ENCODE assay signal across 17 cellular contexts in the genomic region with DNA sequence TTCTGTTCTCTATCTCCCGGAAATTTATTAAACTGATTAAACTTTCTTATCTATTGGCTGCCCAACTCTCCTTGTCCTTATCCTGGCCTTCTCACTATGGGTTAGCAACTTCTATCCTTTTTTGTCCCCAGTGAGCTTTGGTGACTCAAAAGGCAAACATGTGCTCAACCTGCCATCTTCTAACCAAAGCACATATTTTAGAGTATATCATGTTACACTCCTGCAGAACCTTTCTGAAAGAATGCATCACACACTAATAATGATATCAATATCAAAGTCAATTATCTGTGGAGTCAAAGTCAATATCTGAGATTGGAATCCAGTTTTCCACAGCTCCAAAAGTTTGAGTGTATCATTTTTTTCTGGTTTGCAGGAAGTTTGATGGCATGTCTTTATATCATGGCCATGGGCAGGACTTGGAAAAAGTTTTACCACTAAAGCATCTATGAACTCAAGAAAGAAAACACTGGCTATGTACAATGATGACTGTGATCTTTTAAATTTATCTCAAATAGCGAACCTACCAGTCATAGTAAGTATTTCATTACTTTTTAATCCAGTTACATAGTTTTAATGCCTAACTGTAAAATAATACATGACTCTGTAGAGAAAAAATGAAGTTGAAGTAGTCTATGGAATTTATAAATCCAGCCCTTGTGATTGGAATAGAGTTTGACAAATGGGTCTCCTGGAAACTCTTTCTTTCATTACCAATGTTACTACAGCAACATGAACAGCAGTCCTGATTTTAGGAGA.
DNase-seq lines count a peak whose midpoint lies in the region; ATAC-seq, FAIRE-seq and TF ChIP-seq lines count a peak whose summit lies in the region.
"Had no signal": no experiment of that assay in that cellular context is flagged by ENCODE, and none has a peak within 500 bp of the region (broad histone marks: within the 10 kb centered on the region; RNA-seq: fewer than 3 reads in every experiment).

No MANE protein-coding gene starts in this region.

- no peak overlapping the region for H3K9ac ChIP-seq in mesenchymal stem cell (ENCODE audit: low read length)

- no peaks in the 10 kb centered on the region for H3K79me1 ChIP-seq in mesenchymal stem cell (replicated peaks; ENCODE audit: low read length, poor library complexity, severe bottlenecking)

- H3K9me3 ChIP-seq in MG63 (no peaks in the 10 kb centered on the region), mesenchymal stem cell (ENCODE audit: control insufficient read depth, low read length) (no peaks in the 10 kb centered on the region), upper lobe of left lung (no peaks in the 10 kb centered on the region)
- H3K9me3 ChIP-seq: ovary had no signal

- no peak overlapping the region for H2BK12ac ChIP-seq in mesenchymal stem cell (ENCODE audit: low read length in 2 of 2)

- H3K4me1 ChIP-seq in mesenchymal stem cell (ENCODE audit: control insufficient read depth, insufficient read depth, low read depth, low read length) (peaks cover 12% of the 10 kb centered on the region), upper lobe of left lung (no peaks in the 10 kb centered on the region)

- no peak overlapping the region for H2BK120ac ChIP-seq in mesenchymal stem cell (ENCODE audit: low read depth, low read length)

- H3K18ac ChIP-seq in mesenchymal stem cell (ENCODE audit: low read depth in 1 of 2, low read length in 2 of 2) = no peak overlapping the region

- H3K14ac ChIP-seq in mesenchymal stem cell (ENCODE audit: low read length in 2 of 2) = no peak overlapping the region

- H3K4me3 ChIP-seq in MG63 (no peak overlapping the region), cardiac fibroblast (replicated peaks in 1 of 2; ENCODE audit: low read depth in 2 of 2, low read length in 2 of 2) (no peak overlapping the region), mesenchymal stem cell (ENCODE audit: insufficient read depth in 1 of 2, low read depth in 1 of 2, low read length in 2 of 2) (no peak overlapping the region), upper lobe of left lung (no peak overlapping the region)
- H3K4me3 ChIP-seq: ovary had no signal

- no peak for TF ChIP-seq POLR2A in upper lobe of left lung (IDR thresholded peaks at IDR 0.05)

- H3K27ac ChIP-seq in mesenchymal stem cell (ENCODE audit: low read length, poor library complexity, severe bottlenecking) (peak overlapping the region; percentile 98), upper lobe of left lung (no peak overlapping the region)
- H3K27ac ChIP-seq: ovary had no signal

- no peak overlapping the region for H4K91ac ChIP-seq in mesenchymal stem cell (ENCODE audit: low read length)

- FAIRE-seq in GM19239 (lab: Jason Lieb, UNC) = no peak

- peak; percentile 42 for DNase-seq in AG20443 (ENCODE audit: low spot score)
- peak; percentile 15 for DNase-seq in MG63
- peak; percentile 31 to 80 for DNase-seq in cardiac fibroblast (ENCODE audit: low read depth in 2 of 2)
- DNase-seq in mesenchymal stem cell = no peak
- DNase-seq in upper lobe of left lung = no peak
- DNase-seq in GM19239 (ENCODE audit: insufficient read length, low spot score) = no peak
- no peak for DNase-seq in GM13976 (ENCODE audit: low spot score)
- DNase-seq: activated B cell treated with CpG ODN at 0.5 μM for 24 hours; activated CD8-positive, alpha-beta T cell treated with anti-CD3 and anti-CD28 coated beads, Interleukin-2, amount 10 ng/mL, durations not matched to agents 7 days and 5 days; activated naive CD8-positive, alpha-beta T cell treated with anti-CD3 and anti-CD28 coated beads, Interleukin-2, amount 10 ng/mL, durations not matched to agents 7 days and 5 days; cerebellar nuclear complex; endodermal cell; NCI-H1436; NK-92 treated with Interleukin-12 subunit alpha and Interleukin-12 subunit beta, amount 100 ng/mL, for 24 hours; ovary; substantia nigra had no signal

- no peak overlapping the region for H3K4me2 ChIP-seq in mesenchymal stem cell (ENCODE audit: low read length, poor library complexity, severe bottlenecking)

- no peak overlapping the region for H3K23ac ChIP-seq in mesenchymal stem cell (ENCODE audit: low read length in 2 of 2)

- no peak overlapping the region for H2AK5ac ChIP-seq in mesenchymal stem cell (ENCODE audit: low read length, severe bottlenecking)

- H2BK5ac ChIP-seq in mesenchymal stem cell (ENCODE audit: low read depth, low read length, poor library complexity, severe bottlenecking) = peak overlapping the region; percentile 14

- in situ Hi-C loops in GM13976 (cut with MboI; ENCODE audit: low sequenced_read_pairs, unreplicated experiment) = no loop called here

- no peak for TF ChIP-seq EP300 in upper lobe of left lung (IDR thresholded peaks at IDR 0.05)

- no peak overlapping the region for H2BK15ac ChIP-seq in mesenchymal stem cell (ENCODE audit: low read depth, poor library complexity, severe bottlenecking)

- H4K8ac ChIP-seq in mesenchymal stem cell (ENCODE audit: low read length) = no peak overlapping the region

- no peaks in the 10 kb centered on the region for H3K36me3 ChIP-seq in MG63
- no peaks in the 10 kb centered on the region for H3K36me3 ChIP-seq in mesenchymal stem cell (ENCODE audit: control insufficient read depth in 1 of 2, insufficient read depth in 2 of 2, low read depth in 1 of 2, low read length in 2 of 2)
- H3K36me3 ChIP-seq in upper lobe of left lung = no peaks in the 10 kb centered on the region
- H3K36me3 ChIP-seq: ovary had no signal

- ATAC-seq in HG02938 (IDR thresholded peaks at IDR 0.05; ENCODE audit: unreplicated experiment) = no peak
- no peak for ATAC-seq in upper lobe of left lung (ENCODE audit: low FRiP score in 2 of 2)
- ATAC-seq: activated CD8-positive, alpha-beta T cell treated with anti-CD3 and anti-CD28 coated beads, Interleukin-2, amount 10 ng/mL, durations not matched to agents 7 days and 5 days had no signal

- TF ChIP-seq CTCF in cardiac fibroblast (IDR thresholded peaks at IDR 0.05; ENCODE audit: low read depth, low read length) = no peak
- no peak for TF ChIP-seq CTCF in upper lobe of left lung (IDR thresholded peaks at IDR 0.05)
- TF ChIP-seq CTCF in GM13976 (IDR thresholded peaks at IDR 0.05; ENCODE audit: borderline replicate concordance, control extremely low read depth, extremely low read depth, insufficient read depth, missing control alignments) = no peak

- no peaks in the 10 kb centered on the region for H3K27me3 ChIP-seq in MG63
- H3K27me3 ChIP-seq in mesenchymal stem cell (ENCODE audit: control insufficient read depth in 1 of 2, insufficient read depth in 1 of 2, low read length in 2 of 2) = no peaks in the 10 kb centered on the region
- no peaks in the 10 kb centered on the region for H3K27me3 ChIP-seq in upper lobe of left lung
- H3K27me3 ChIP-seq: ovary had no signal

- no peak overlapping the region for H2AFZ ChIP-seq in mesenchymal stem cell (ENCODE audit: low read depth, low read length)

- H3K4ac ChIP-seq in mesenchymal stem cell (ENCODE audit: low read depth in 1 of 2, low read length in 2 of 2) = no peak overlapping the region

- WGBS in mesenchymal stem cell = 98% methylated on average over 1 of the region's 2 CpGs
- 77 to 79% methylated on average over 2 of the region's 2 CpGs for WGBS in upper lobe of left lung, 2 donors

Comparison
In these comparisons a context has a peak if more than half of its experiments do, and no peak if none do; other contexts are left out.
1. DNase-seq: peak in AG20443 (single experiment), MG63 (single experiment) and cardiac fibroblast (2 of 2); none in mesenchymal stem cell (single experiment), upper lobe of left lung (0 of 2), GM19239 (single experiment) and GM13976 (single experiment).